In the genomic region with DNA sequence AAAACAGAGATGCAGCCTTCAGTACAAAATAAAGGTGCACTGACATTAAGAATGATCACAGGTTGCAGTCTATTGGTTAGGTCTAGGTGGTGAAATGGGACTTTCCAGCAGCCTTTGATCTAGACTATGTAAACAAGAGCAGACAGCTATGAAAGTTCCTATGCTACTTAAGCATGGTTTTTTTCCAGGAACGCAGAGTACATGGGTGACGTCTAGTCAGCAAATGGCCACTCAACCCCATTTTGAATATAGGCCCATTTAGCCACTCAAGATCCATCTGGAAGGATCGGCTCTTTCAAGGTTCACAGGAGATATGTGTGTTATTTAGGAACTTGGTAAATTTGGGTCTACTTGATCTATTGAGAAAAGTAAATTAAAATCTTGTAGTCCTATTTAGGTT, we compare ENCODE assay signal across 17 cellular contexts.
DNase-seq lines count a peak whose midpoint lies in the region; ATAC-seq and TF ChIP-seq lines count a peak whose summit lies in the region.
"Had no signal": no experiment of that assay in that cellular context is flagged by ENCODE, and none has a peak within 500 bp of the region (broad histone marks: within the 10 kb centered on the region; RNA-seq: fewer than 3 reads in every experiment).

No MANE protein-coding gene starts in this region.

- no peak overlapping the region for H3K4me2 ChIP-seq in PC-9

- H3F3A ChIP-seq in PC-9 (ENCODE audit: insufficient read depth, low read depth): no peaks in the 10 kb centered on the region

- no peak overlapping the region for H3K27ac Mint-ChIP-seq in Calu3 (ENCODE audit: unreplicated experiment)
- H3K27ac Mint-ChIP-seq: HFFc6 had no signal

- POLR2A ChIA-PET in PC-9 (lab: Charles Lee; ENCODE audit: unreplicated experiment): no interaction called here

- H4K20me1 ChIP-seq in PC-9 (ENCODE audit: insufficient read depth): no peaks in the 10 kb centered on the region

- in situ Hi-C loops in brain microvascular endothelial cell (cut with HindIII; ENCODE audit: low pct_ligation_motif_present, low sequenced_read_pairs): no loop called here

- H3K36me3 Mint-ChIP-seq in Calu3 (ENCODE audit: insufficient read depth, unreplicated experiment): no peaks in the 10 kb centered on the region

- peaks cover 7% of the 10 kb centered on the region for H3K4me1 Mint-ChIP-seq in Calu3 (ENCODE audit: low read depth, unreplicated experiment)

- CTCF ChIA-PET in Calu3 (lab: Charles Lee) (no interaction called here), PC-9 (lab: Charles Lee) (no interaction called here)

- WGBS in body of pancreas, 2 donors: 29 to 31% methylated on average over 3 of the region's 3 CpGs

- H3K4me3 ChIP-seq in body of pancreas (no peak overlapping the region), brain microvascular endothelial cell (ENCODE audit: low read depth, low read length) (no peak overlapping the region), PC-9 (no peak overlapping the region)
- H3K4me3 ChIP-seq: psoas muscle had no signal

- BruUV-seq in Calu3 (replicated peaks; lab: Mats Ljungman, UMichigan) (no TSS peak), PC-9 (replicated peaks; lab: Mats Ljungman, UMichigan) (no TSS peak)

- no peaks in the 10 kb centered on the region for H3K79me2 ChIP-seq in PC-9 (ENCODE audit: low read depth)

- no peaks in the 10 kb centered on the region for H3K27me3 Mint-ChIP-seq in Calu3 (ENCODE audit: unreplicated experiment)

- H3K4me1 ChIP-seq in body of pancreas (no peaks in the 10 kb centered on the region), PC-9 (replicated peaks; ENCODE audit: insufficient read depth) (no peaks in the 10 kb centered on the region)
- H3K4me1 ChIP-seq: psoas muscle had no signal

- DNase-seq in Calu3: peak; percentile 10
- DNase-seq in body of pancreas: peak in 3 of 4 donors; percentile 11 to 37 (median 20)
- DNase-seq in NCI-H774 (lab: John Stamatoyannopoulos, UW): no peak
- DNase-seq in DMS 273 treated with DMSO at 0.1 percent for 48 hours (lab: John Stamatoyannopoulos, UW): no peak
- DNase-seq in brain microvascular endothelial cell: no peak
- DNase-seq in PC-9: no peak
- DNase-seq: amygdala; HFFc6; NCI-H1092; NCI-H446; psoas muscle; stimulated activated CD4-positive, alpha-beta T cell treated with anti-CD3 and anti-CD28 coated beads, Interleukin-4, amount 100 ng/mL, for 1 hour; stimulated activated naive CD4-positive, alpha-beta T cell had no signal

- H3K27ac ChIP-seq in body of pancreas: no peak overlapping the region
- H3K27ac ChIP-seq in brain microvascular endothelial cell: no peak overlapping the region
- no peak overlapping the region for H3K27ac ChIP-seq in PC-9
- H3K27ac ChIP-seq: psoas muscle, VCaP had no signal

- H3K27me3 ChIP-seq in body of pancreas: no peaks in the 10 kb centered on the region
- H3K27me3 ChIP-seq in brain microvascular endothelial cell (replicated peaks): no peaks in the 10 kb centered on the region
- H3K27me3 ChIP-seq in PC-9 (ENCODE audit: insufficient read depth, low read depth): no peaks in the 10 kb centered on the region

- TF ChIP-seq POLR2A in body of pancreas (IDR thresholded peaks at IDR 0.05): no peak

- H3K9me3 ChIP-seq in body of pancreas (no peaks in the 10 kb centered on the region), PC-9 (ENCODE audit: insufficient read depth, low read depth) (no peaks in the 10 kb centered on the region)
- H3K9me3 ChIP-seq: psoas muscle had no signal

- no peak for TF ChIP-seq CTCF in Calu3 (IDR thresholded peaks at IDR 0.05; ENCODE audit: unreplicated experiment)
- TF ChIP-seq CTCF in body of pancreas (IDR thresholded peaks at IDR 0.05): no peak
- TF ChIP-seq CTCF in brain microvascular endothelial cell (IDR thresholded peaks at IDR 0.05; ENCODE audit: low read depth, low read length, missing control alignments): no peak
- TF ChIP-seq CTCF in PC-9 (conservative IDR thresholded peaks at IDR 0.05): no peak

- intact Hi-C loops in Calu3 (cut with micrococcal nuclease; ENCODE audit: unreplicated experiment): no loop called here
- intact Hi-C loops in body of pancreas (cut with DNase I): no loop called here
- intact Hi-C loops in PC-9 (cut with micrococcal nuclease; ENCODE audit: unreplicated experiment): no loop called here

- no peak overlapping the region for H2AFZ ChIP-seq in PC-9

- peak; percentile 74 for ATAC-seq in GM19043 (IDR thresholded peaks at IDR 0.05; ENCODE audit: low read depth, unreplicated experiment)
- ATAC-seq in HG03342 (IDR thresholded peaks at IDR 0.05; ENCODE audit: unreplicated experiment): peak; percentile 65
- ATAC-seq in body of pancreas: peak; percentile 76
- ATAC-seq: psoas muscle, Right ventricle myocardium inferior had no signal

- peaks cover 3% of the 10 kb centered on the region for H3K9me3 Mint-ChIP-seq in Calu3 (ENCODE audit: low read depth, unreplicated experiment)

- no peak overlapping the region for H3K4me3 Mint-ChIP-seq in Calu3 (ENCODE audit: low read depth, unreplicated experiment)
- H3K4me3 Mint-ChIP-seq: HFFc6 had no signal

- 0 out of 2 replicates have a peak, but pooled peaks cover 4% of the 10 kb centered on the region for H3K9me2 ChIP-seq in PC-9 (ENCODE audit: insufficient read depth)

- no peaks in the 10 kb centered on the region for H3K36me3 ChIP-seq in body of pancreas (replicated peaks in 1 of 2; ENCODE audit: insufficient read depth in 1 of 2, low read depth in 2 of 2)
- H3K36me3 ChIP-seq in brain microvascular endothelial cell (replicated peaks): no peaks in the 10 kb centered on the region
- no peaks in the 10 kb centered on the region for H3K36me3 ChIP-seq in PC-9 (ENCODE audit: low read depth)

Comparison
In these comparisons a context has a peak if more than half of its experiments do, and no peak if none do; other contexts are left out.
1. DNase-seq: peak in Calu3 (single experiment) and body of pancreas (3 of 4); none in NCI-H774 (single experiment), DMS 273 treated with DMSO at 0.1 percent for 48 hours (single experiment), brain microvascular endothelial cell (single experiment) and PC-9 (0 of 2).
2. Peak in every context shown above with its lines, with median percentiles within 50 percentile points of each other: ATAC-seq.